Comparison of ENCODE assay signal across 21 cellular contexts in genomic region chr10:1417574-1417973, GRCh38.
"Had no signal": no experiment of that assay in that cellular context is flagged by ENCODE, and none has a peak within 500 bp of the region (broad histone marks: within the 10 kb centered on the region; RNA-seq: fewer than 3 reads in every experiment).

No MANE protein-coding gene starts in this region.

- H3K27ac Mint-ChIP-seq: immature natural killer cell; natural killer cell treated with Interleukin-12 subunit alpha and Interleukin-12 subunit beta and Interleukin-15 and Interleukin-18, amount 100 ng/mL, for 72 hours; neural progenitor cell; stimulated activated naive B cell treated with anti-CD40 and anti-IgM and Interleukin-4, amounts not matched to agents 10 μg/mL and 1 μg/mL and 100 μg/mL, for 72 hours had no signal

- H3K9me3 Mint-ChIP-seq: immature natural killer cell; natural killer cell treated with Interleukin-12 subunit alpha and Interleukin-12 subunit beta and Interleukin-15 and Interleukin-18, amount 100 ng/mL, for 72 hours had no signal

- H3K36me3 Mint-ChIP-seq: immature natural killer cell; natural killer cell treated with Interleukin-12 subunit alpha and Interleukin-12 subunit beta and Interleukin-15 and Interleukin-18, amount 100 ng/mL, for 72 hours; neural progenitor cell; stimulated activated naive B cell treated with anti-CD40 and anti-IgM and Interleukin-4, amounts not matched to agents 10 μg/mL and 1 μg/mL and 100 μg/mL, for 72 hours had no signal

- DNase-seq: cortex of kidney; dorsolateral prefrontal cortex; effector memory CD4-positive, alpha-beta T cell; glutamatergic neuron; immature natural killer cell; kidney; left cardiac atrium; left ventricle myocardium superior; mesenchymal stem cell; midbrain; occipital lobe; psoas muscle; retina; stimulated activated CD4-positive, alpha-beta T cell treated with anti-CD3 and anti-CD28 coated beads, Interleukin-2, amount 100 ng/mL, for 24 hours; stimulated activated CD4-positive, alpha-beta T cell treated with anti-CD3 and anti-CD28 coated beads, Interleukin-4, amount 100 ng/mL, for 4 hours; stimulated activated naive B cell treated with anti-CD40 and anti-IgM and Interleukin-4, amounts not matched to agents 10 μg/mL and 1 μg/mL and 100 μg/mL, for 72 hours; stimulated activated naive CD8-positive, alpha-beta T cell treated with anti-CD3 and anti-CD28 coated beads, Interleukin-15, amount 100 ng/mL, for 72 hours; substantia nigra; transverse colon had no signal

- H3K4me3 Mint-ChIP-seq: immature natural killer cell; natural killer cell treated with Interleukin-12 subunit alpha and Interleukin-12 subunit beta and Interleukin-15 and Interleukin-18, amount 100 ng/mL, for 72 hours; neural progenitor cell; stimulated activated naive B cell treated with anti-CD40 and anti-IgM and Interleukin-4, amounts not matched to agents 10 μg/mL and 1 μg/mL and 100 μg/mL, for 72 hours; stimulated activated naive CD8-positive, alpha-beta T cell treated with anti-CD3 and anti-CD28 coated beads, Interleukin-15, amount 100 ng/mL, for 72 hours had no signal
